9 cellular contexts compared by ENCODE assay signal in the genomic region with DNA sequence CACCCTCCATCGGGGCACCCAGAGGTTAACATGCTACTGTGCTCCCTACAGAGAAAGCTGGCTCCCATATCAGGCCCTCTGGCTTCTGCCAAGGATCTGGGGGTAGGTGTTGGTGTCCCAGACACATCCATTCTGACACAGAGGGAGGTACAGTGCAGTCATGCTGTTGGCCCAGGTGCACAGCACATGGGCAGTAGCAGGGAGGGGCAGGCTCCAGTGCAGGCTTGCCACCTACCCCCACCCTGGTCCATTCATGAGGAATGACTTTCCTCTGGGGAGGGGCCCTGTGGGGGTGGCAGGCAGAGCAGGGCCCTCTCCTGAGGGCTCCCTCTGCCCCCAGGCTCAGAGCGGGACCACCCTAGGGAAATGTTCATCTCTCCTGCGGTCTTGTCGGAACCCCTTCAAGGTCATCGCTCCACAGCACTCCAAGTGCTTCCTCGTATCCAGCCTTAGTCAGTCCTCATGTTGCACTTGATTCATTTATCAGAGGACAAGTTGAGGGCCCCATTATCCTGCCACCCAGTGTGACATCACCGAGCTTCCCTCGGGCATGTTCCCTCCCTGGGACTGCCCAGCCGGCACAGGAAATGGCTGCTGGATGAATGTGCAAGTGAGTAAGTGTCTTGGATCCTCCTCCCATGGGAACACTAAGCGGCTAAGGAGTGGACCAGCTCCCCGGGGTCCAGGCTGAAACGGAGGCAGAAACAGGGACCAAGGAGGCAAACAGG. TPM values are rescaled to one million over a fixed set of nuclear protein-coding genes. Genes with fewer than 3 reads are reported as not detected.
DNase-seq lines count a peak whose midpoint lies in the region; ATAC-seq and TF ChIP-seq lines count a peak whose summit lies in the region.
"Had no signal": no experiment of that assay in that cellular context is flagged by ENCODE, and none has a peak within 500 bp of the region (broad histone marks: within the 10 kb centered on the region; RNA-seq: fewer than 3 reads in every experiment).

No MANE protein-coding gene starts in this region.

- H3K27me3 ChIP-seq in CD4-positive, CD25-positive, alpha-beta regulatory T cell (ENCODE audit: control insufficient read depth, insufficient read depth, low read length): no peaks in the 10 kb centered on the region
- no peaks in the 10 kb centered on the region for H3K27me3 ChIP-seq in esophagus squamous epithelium
- H3K27me3 ChIP-seq: Peyer's patch had no signal

- no peaks in the 10 kb centered on the region for H3K9me3 Mint-ChIP-seq in CD4-positive, CD25-positive, alpha-beta regulatory T cell

- intact Hi-C loops in esophagus squamous epithelium (cut with DNase I): no loop called here

- H3K36me3 Mint-ChIP-seq in CD4-positive, CD25-positive, alpha-beta regulatory T cell: peaks cover 8% of the 10 kb centered on the region

- H3K27me3 Mint-ChIP-seq in CD4-positive, CD25-positive, alpha-beta regulatory T cell: no peaks in the 10 kb centered on the region

- no peak for ATAC-seq in CD4-positive, CD25-positive, alpha-beta regulatory T cell (ENCODE audit: low read depth in 2 of 2)
- no peak for ATAC-seq in GM21447 (IDR thresholded peaks at IDR 0.05; ENCODE audit: unreplicated experiment)
- ATAC-seq in GM21367 (IDR thresholded peaks at IDR 0.05; ENCODE audit: unreplicated experiment): no peak

- peak overlapping the region; percentile 71 to 91 (median 73) for H3K27ac Mint-ChIP-seq in CD4-positive, CD25-positive, alpha-beta regulatory T cell

- WGBS in esophagus squamous epithelium, 2 donors: 22 to 40% methylated on average over 8 to 10 of the region's 12 CpGs

- TF ChIP-seq CTCF in esophagus squamous epithelium (IDR thresholded peaks at IDR 0.05): no peak

- H3K27ac ChIP-seq in CD4-positive, CD25-positive, alpha-beta regulatory T cell (ENCODE audit: insufficient read depth, low read length, poor library complexity, severe bottlenecking): no peak overlapping the region
- peak overlapping the region; percentile 92 to 98 (median 96) for H3K27ac ChIP-seq in esophagus squamous epithelium
- H3K27ac ChIP-seq: Peyer's patch had no signal

- peaks cover 0 to 61% (median 7%) of the 10 kb centered on the region in 4 donors for H3K4me1 Mint-ChIP-seq in CD4-positive, CD25-positive, alpha-beta regulatory T cell

- no peak for DNase-seq in CD4-positive, CD25-positive, alpha-beta regulatory T cell
- DNase-seq in RKO (ENCODE audit: low spot score): peak; percentile 99
- DNase-seq in esophagus squamous epithelium (lab: John Stamatoyannopoulos, UW): no peak
- DNase-seq in non-pigmented ciliary epithelial cell (ENCODE audit: low read depth): peak; percentile 94
- no peak for DNase-seq in NK-92 (lab: John Stamatoyannopoulos, UW; ENCODE audit: unreplicated experiment)
- DNase-seq in NCI-H128 (lab: John Stamatoyannopoulos, UW; ENCODE audit: unreplicated experiment): no peak
- DNase-seq: Peyer's patch had no signal

- no peak overlapping the region for H3K4me3 Mint-ChIP-seq in CD4-positive, CD25-positive, alpha-beta regulatory T cell

- H3K36me3 ChIP-seq in CD4-positive, CD25-positive, alpha-beta regulatory T cell (ENCODE audit: control insufficient read depth, insufficient read depth, low read length): peaks cover 31% of the 10 kb centered on the region
- peaks cover 25 to 35% (median 30%) of the 10 kb centered on the region in 3 donors for H3K36me3 ChIP-seq in esophagus squamous epithelium

- H3K4me1 ChIP-seq in CD4-positive, CD25-positive, alpha-beta regulatory T cell (ENCODE audit: control insufficient read depth, insufficient read depth, low read length, poor library complexity, severe bottlenecking): peaks cover 26% of the 10 kb centered on the region
- H3K4me1 ChIP-seq in esophagus squamous epithelium: peaks cover 52 to 84% (median 62%) of the 10 kb centered on the region in 3 donors

- no peaks in the 10 kb centered on the region for H3K9me3 ChIP-seq in CD4-positive, CD25-positive, alpha-beta regulatory T cell (ENCODE audit: control insufficient read depth in 2 of 2, low read length in 2 of 2)
- H3K9me3 ChIP-seq in esophagus squamous epithelium: no peaks in the 10 kb centered on the region
- H3K9me3 ChIP-seq: Peyer's patch had no signal

- no peak overlapping the region for H3K4me3 ChIP-seq in CD4-positive, CD25-positive, alpha-beta regulatory T cell (ENCODE audit: low read depth, low read length)
- H3K4me3 ChIP-seq in esophagus squamous epithelium: no peak overlapping the region
- H3K4me3 ChIP-seq: Peyer's patch had no signal

- no peak for TF ChIP-seq POLR2A in esophagus squamous epithelium (IDR thresholded peaks at IDR 0.05)

RNA-seq across cellular contexts. Expression of gene DUSP7, which starts 10.0 kb away (rescaled TPM):
- total RNA-seq in CD4-positive, CD25-positive, alpha-beta regulatory T cell: 12.7 TPM
- polyA plus RNA-seq in CD4-positive, CD25-positive, alpha-beta regulatory T cell: 1 to 10 TPM; 3.0 to 3.7 (median 3.5) TPM
- total RNA-seq in esophagus squamous epithelium: 100 to 1,000 TPM in 1 of 4 donors, 10 to 100 TPM in 3; 49.3 to 105 (median 62.1) TPM

RNA-seq across cellular contexts. Expression of gene RPL29, which starts 50.7 kb away (rescaled TPM):
- 1,128 TPM for total RNA-seq in CD4-positive, CD25-positive, alpha-beta regulatory T cell
- polyA plus RNA-seq in CD4-positive, CD25-positive, alpha-beta regulatory T cell: 1,000 to 10,000 TPM; 1,236 to 1,661 (median 1,413) TPM
- 1,000 to 10,000 TPM; 1,191 to 2,826 (median 1,725) TPM for total RNA-seq in esophagus squamous epithelium

Comparison
In these comparisons a context has a peak if more than half of its experiments do, and no peak if none do; other contexts are left out.
1. DNase-seq: peak in RKO (single experiment) and non-pigmented ciliary epithelial cell (single experiment); none in CD4-positive, CD25-positive, alpha-beta regulatory T cell (0 of 3), esophagus squamous epithelium (single experiment), NK-92 (single experiment) and NCI-H128 (single experiment).